9 cellular contexts compared by ENCODE assay signal in genomic region chr9:124871156-124871561, GRCh38. TPM values are rescaled to one million over a fixed set of nuclear protein-coding genes. Genes with fewer than 3 reads are reported as not detected.
A peak's percentile ranks its signal among the peaks of the same experiment; 100 is the strongest.
DNase-seq lines count a peak whose midpoint lies in the region; ATAC-seq and TF ChIP-seq lines count a peak whose summit lies in the region.
"Had no signal": no experiment of that assay in that cellular context is flagged by ENCODE, and none has a peak within 500 bp of the region (broad histone marks: within the 10 kb centered on the region; RNA-seq: fewer than 3 reads in every experiment).

No MANE protein-coding gene starts in this region.

- H3K9me3 Mint-ChIP-seq in activated naive CD4-positive, alpha-beta T cell treated with anti-CD3 and anti-CD28 coated beads for 36 hours = no peaks in the 10 kb centered on the region

- H3K4me1 ChIP-seq in stomach smooth muscle (ENCODE audit: control insufficient read depth, insufficient read depth, low read length) = peaks cover 47% of the 10 kb centered on the region

- H3K9ac ChIP-seq in stomach smooth muscle (ENCODE audit: low read length in 2 of 2) = peak overlapping the region; percentile 56 to 84

- peaks cover 61% of the 10 kb centered on the region for H3K36me3 Mint-ChIP-seq in activated naive CD4-positive, alpha-beta T cell treated with anti-CD3 and anti-CD28 coated beads for 36 hours (ENCODE audit: low read depth)

- TF ChIP-seq CTCF in RWPE1 (conservative IDR thresholded peaks at IDR 0.05; ENCODE audit: low read depth) (no peak), fibroblast of pulmonary artery (IDR thresholded peaks at IDR 0.05; ENCODE audit: low read length, missing control alignments) (no peak)

- intact Hi-C loops in activated naive CD4-positive, alpha-beta T cell treated with anti-CD3 and anti-CD28 coated beads for 36 hours (cut with micrococcal nuclease) = loop anchor here (2.0 to 5.0 kb wide), 2 partner anchors 96 to 456 kb away; partner anchors contain the start of gene PSMB7

- POLR2A ChIA-PET in RWPE1 (lab: Yijun Ruan, JAX; ENCODE audit: low non-redundant PET) = interaction anchor here (1.9 kb wide), 1 partner anchor 9 kb away, joined by 14 read pairs; the partner anchor contains the start of genes ARPC5L and RPL35

- H3K4me3 Mint-ChIP-seq in activated naive CD4-positive, alpha-beta T cell treated with anti-CD3 and anti-CD28 coated beads for 36 hours = peak overlapping the region; percentile 92

- peaks cover 54% of the 10 kb centered on the region for H3K4me1 Mint-ChIP-seq in activated naive CD4-positive, alpha-beta T cell treated with anti-CD3 and anti-CD28 coated beads for 36 hours (ENCODE audit: low read depth)

- H3K27ac Mint-ChIP-seq in activated naive CD4-positive, alpha-beta T cell treated with anti-CD3 and anti-CD28 coated beads for 36 hours = peak overlapping the region; percentile 99

- H3K36me3 ChIP-seq in stomach smooth muscle (ENCODE audit: control insufficient read depth in 2 of 2, insufficient read depth in 2 of 2, low read length in 2 of 2) = peaks cover 15 to 21% of the 10 kb centered on the region in 2 donors

- H3K4me3 ChIP-seq in fibroblast of pulmonary artery (replicated peaks; ENCODE audit: low read depth, low read length) (peak overlapping the region; percentile 94), stomach smooth muscle (ENCODE audit: low read length in 2 of 2) (peak overlapping the region in 1 of 2 donors; percentile 91)

- CTCF ChIA-PET in activated naive CD4-positive, alpha-beta T cell treated with anti-CD3 and anti-CD28 coated beads for 36 hours (lab: Charles Lee) = no interaction called here
- CTCF ChIA-PET in RWPE1 (lab: Yijun Ruan, JAX) = interaction anchor here (0.9 to 1.3 kb wide), 3 partner anchors 13 to 99 kb away, joined by 3 read pairs; no protein-coding TSS in a partner anchor

- no peak for DNase-seq in activated naive CD4-positive, alpha-beta T cell treated with anti-CD3 and anti-CD28 coated beads for 36 hours
- DNase-seq in activated naive CD4-positive, alpha-beta T cell (lab: John Stamatoyannopoulos, UW) = no peak
- no peak for DNase-seq in RWPE1 (ENCODE audit: low spot score)
- no peak for DNase-seq in fibroblast of pulmonary artery (ENCODE audit: low read depth)
- DNase-seq in retina = no peak
- DNase-seq in Kasumi-1 (lab: John Stamatoyannopoulos, UW) = no peak

- H3K27me3 ChIP-seq in stomach smooth muscle (ENCODE audit: control insufficient read depth in 1 of 2, insufficient read depth in 2 of 2, low read length in 2 of 2) = no peaks in the 10 kb centered on the region

- no peaks in the 10 kb centered on the region for H3K9me3 ChIP-seq in stomach smooth muscle (ENCODE audit: control insufficient read depth in 2 of 2, low read length in 2 of 2)

- H3K27ac ChIP-seq in RWPE1 (peak overlapping the region; percentile 99), stomach smooth muscle (ENCODE audit: low read length) (peak overlapping the region; percentile 95)

- no peaks in the 10 kb centered on the region for H3K27me3 Mint-ChIP-seq in activated naive CD4-positive, alpha-beta T cell treated with anti-CD3 and anti-CD28 coated beads for 36 hours (ENCODE audit: low read depth)

- ATAC-seq in HG02852 (IDR thresholded peaks at IDR 0.05; ENCODE audit: unreplicated experiment) = no peak

RNA-seq across cellular contexts. Expression of gene ARPC5L, which starts 9.2 kb away (rescaled TPM):
- 100 to 1,000 TPM; 116 to 123 TPM for total RNA-seq in activated naive CD4-positive, alpha-beta T cell treated with anti-CD3 and anti-CD28 coated beads for 36 hours

RNA-seq across cellular contexts. Expression of gene RPL35, which starts 9.4 kb away (rescaled TPM):
- total RNA-seq in activated naive CD4-positive, alpha-beta T cell treated with anti-CD3 and anti-CD28 coated beads for 36 hours = 1,000 to 10,000 TPM; 2,701 to 2,729 TPM

RNA-seq across cellular contexts. Expression of gene WDR38, which starts 17.9 kb away (rescaled TPM):
- not detected for total RNA-seq in activated naive CD4-positive, alpha-beta T cell treated with anti-CD3 and anti-CD28 coated beads for 36 hours
- total RNA-seq: lung microvascular endothelial cell had no signal
